28 cellular contexts compared by ENCODE assay signal in genomic region chr14:92482621-92483319, GRCh38. TPM values are rescaled to one million over a fixed set of nuclear protein-coding genes. Genes with fewer than 3 reads are reported as not detected.
DNase-seq lines count a peak whose midpoint lies in the region; ATAC-seq, FAIRE-seq and TF ChIP-seq lines count a peak whose summit lies in the region.
"Had no signal": no experiment of that assay in that cellular context is flagged by ENCODE, and none has a peak within 500 bp of the region (broad histone marks: within the 10 kb centered on the region; RNA-seq: fewer than 3 reads in every experiment).

No MANE protein-coding gene starts in this region.

- H3K27ac ChIP-seq in RWPE2 (ENCODE audit: poor library complexity, severe bottlenecking) (no peak overlapping the region), colonic mucosa (no peak overlapping the region), pancreas (no peak overlapping the region)
- H3K27ac ChIP-seq: C4-2B, GM23248, KMS-11, PC-9 had no signal

- peaks cover 12% of the 10 kb centered on the region for H3K27me3 Mint-ChIP-seq in osteocyte (ENCODE audit: unreplicated experiment)
- H3K27me3 Mint-ChIP-seq in type B pancreatic cell: no peaks in the 10 kb centered on the region

- H3K27ac Mint-ChIP-seq in osteocyte (ENCODE audit: unreplicated experiment) (no peak overlapping the region), type B pancreatic cell (no peak overlapping the region)
- H3K27ac Mint-ChIP-seq: B cell; CD8-positive, alpha-beta memory T cell; IgD-negative memory B cell had no signal

- H3K4me1 Mint-ChIP-seq in osteocyte (ENCODE audit: unreplicated experiment) (peaks cover 18% of the 10 kb centered on the region), type B pancreatic cell (ENCODE audit: unreplicated experiment) (peaks cover 17% of the 10 kb centered on the region)
- H3K4me1 Mint-ChIP-seq: B cell, IgD-negative memory B cell had no signal

- H3K36me3 ChIP-seq in RWPE2 (ENCODE audit: low read depth): no peaks in the 10 kb centered on the region
- H3K36me3 ChIP-seq in colonic mucosa: no peaks in the 10 kb centered on the region
- H3K36me3 ChIP-seq in pancreas: no peaks in the 10 kb centered on the region

- H3K36me3 Mint-ChIP-seq in osteocyte (ENCODE audit: unreplicated experiment) (no peaks in the 10 kb centered on the region), type B pancreatic cell (no peaks in the 10 kb centered on the region)

- ATAC-seq in RWPE2 (ENCODE audit: low read depth): no peak
- no peak for ATAC-seq in HG02970 (IDR thresholded peaks at IDR 0.05; ENCODE audit: low FRiP score, unreplicated experiment)
- ATAC-seq in pancreas: no peak
- ATAC-seq: GM12878 had no signal

- H3K4me3 Mint-ChIP-seq in osteocyte (ENCODE audit: unreplicated experiment) (no peak overlapping the region), type B pancreatic cell (no peak overlapping the region)
- H3K4me3 Mint-ChIP-seq: B cell; CD8-positive, alpha-beta memory T cell; IgD-negative memory B cell had no signal

- peaks cover 7% of the 10 kb centered on the region for H3K9me3 Mint-ChIP-seq in osteocyte (ENCODE audit: unreplicated experiment)
- H3K9me3 Mint-ChIP-seq in type B pancreatic cell: peaks cover 7% of the 10 kb centered on the region

- intact Hi-C loops in colonic mucosa (cut with DNase I): no loop called here
- intact Hi-C loops in pancreas (cut with DNase I): no loop called here

- no peak for TF ChIP-seq CTCF in RWPE2 (IDR thresholded peaks at IDR 0.05; ENCODE audit: poor library complexity, severe bottlenecking)
- no peak for TF ChIP-seq CTCF in colonic mucosa (IDR thresholded peaks at IDR 0.05)
- no peak for TF ChIP-seq CTCF in osteocyte (IDR thresholded peaks at IDR 0.05)
- TF ChIP-seq CTCF in type B pancreatic cell (conservative IDR thresholded peaks at IDR 0.05): no peak
- no peak for TF ChIP-seq CTCF in pancreas (IDR thresholded peaks at IDR 0.05)

- H3K4me3 ChIP-seq in RWPE2 (ENCODE audit: severe bottlenecking): no peak overlapping the region
- H3K4me3 ChIP-seq in colonic mucosa: no peak overlapping the region
- H3K4me3 ChIP-seq in pancreas: no peak overlapping the region
- H3K4me3 ChIP-seq: GM12878, GM23248, PC-9 had no signal

- no peak for FAIRE-seq in pancreas (lab: Jason Lieb, UNC)
- FAIRE-seq: GM12878 had no signal

- 78 to 80% methylated on average over 9 of the region's 9 CpGs for WGBS in pancreas, 2 donors

- no peaks in the 10 kb centered on the region for H3K27me3 ChIP-seq in RWPE2 (ENCODE audit: insufficient read depth, poor library complexity, severe bottlenecking)
- no peaks in the 10 kb centered on the region for H3K27me3 ChIP-seq in colonic mucosa
- no peaks in the 10 kb centered on the region for H3K27me3 ChIP-seq in pancreas

- H3K4me1 ChIP-seq in RWPE2 (ENCODE audit: insufficient read depth, poor library complexity, severe bottlenecking) (no peaks in the 10 kb centered on the region), colonic mucosa (no peaks in the 10 kb centered on the region), pancreas (no peaks in the 10 kb centered on the region)

- peak; percentile 51 for DNase-seq in RWPE2 (ENCODE audit: low spot score)
- DNase-seq in colonic mucosa: peak; percentile 14
- DNase-seq in osteocyte (ENCODE audit: extremely low spot score, unreplicated experiment): peak; percentile 72
- DNase-seq in type B pancreatic cell (ENCODE audit: extremely low spot score, unreplicated experiment): peak; percentile 58
- DNase-seq in pancreas: no peak
- DNase-seq in NCI-H774 (lab: John Stamatoyannopoulos, UW): no peak
- DNase-seq: CD8-positive, alpha-beta memory T cell; DMS 273 treated with DMSO at 0.1 percent for 48 hours; DMS79; EL; GDM1; GM23248; H7; MM.1S; NCI-H1694 treated with DMSO at 0.1 percent for 48 hours; NCI-H2081; NCI-H2171; NCI-H226; NCI-H510A treated with DMSO at 0.1 percent for 48 hours; NCI-H82; PC-9; SHP77 had no signal

- H3K9me3 ChIP-seq in RWPE2 (ENCODE audit: severe bottlenecking) (no peaks in the 10 kb centered on the region), colonic mucosa (no peaks in the 10 kb centered on the region), pancreas (no peaks in the 10 kb centered on the region)

- no peak overlapping the region for H3K9ac ChIP-seq in colonic mucosa (ENCODE audit: low read depth in 2 of 2, low read length in 2 of 2)
- H3K9ac ChIP-seq: GM23248, KMS-11 had no signal

RNA-seq across cellular contexts. Expression of gene RIN3, which starts 30.8 kb away (rescaled TPM):
- total RNA-seq in colonic mucosa (10 to 100 TPM; 18.4 to 23.2 TPM), osteocyte (26.7 and 31.3 TPM in 2 replicates), type B pancreatic cell (ENCODE audit: low replicate concordance) (11.3 and 12.9 TPM in 2 replicates), pancreas (1 to 10 TPM; 1.1 to 9.0 (median 2.1) TPM)
- polyA plus RNA-seq in pancreas: 1 to 10 TPM; 2.2 to 2.9 TPM

Comparison
In these comparisons a context has a peak if more than half of its experiments do, and no peak if none do; other contexts are left out.
1. DNase-seq: peak in RWPE2 (single experiment), colonic mucosa (single experiment), osteocyte (single experiment) and type B pancreatic cell (single experiment); none in pancreas (0 of 6) and NCI-H774 (single experiment).